In the genomic region with DNA sequence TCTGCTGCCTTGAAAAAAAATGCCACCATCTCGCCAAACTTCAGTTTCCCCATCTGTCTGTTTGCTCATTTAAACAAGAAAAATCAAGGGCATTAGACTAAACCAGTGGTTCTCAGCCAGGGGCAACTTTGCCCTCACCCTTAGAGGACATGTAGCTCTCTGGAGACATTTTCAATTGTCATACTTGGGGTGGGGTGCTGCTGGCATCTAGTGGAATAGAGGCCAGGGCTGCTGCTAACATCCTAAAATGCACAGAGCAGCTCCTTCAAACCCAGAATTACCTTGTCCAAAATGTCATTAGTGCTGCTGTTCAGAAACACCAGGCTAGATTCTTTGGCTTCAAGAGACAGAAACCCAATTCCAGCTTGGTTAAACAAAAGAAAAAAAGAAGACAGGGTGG, we compare ENCODE assay signal across 17 cellular contexts.
"Had no signal": no experiment of that assay in that cellular context is flagged by ENCODE, and none has a peak within 500 bp of the region (broad histone marks: within the 10 kb centered on the region; RNA-seq: fewer than 3 reads in every experiment).

No MANE protein-coding gene starts in this region.

- H3K4me3 ChIP-seq: left lung, pancreas, psoas muscle, skin epidermis, stomach had no signal

- H3K27ac ChIP-seq: left lung, neutrophil, pancreas, psoas muscle, skin epidermis, stomach had no signal

- ATAC-seq: left lung; pancreas; psoas muscle; right cardiac atrium; stimulated activated effector memory CD8-positive, alpha-beta T cell treated with anti-CD3 and anti-CD28 coated beads, Interleukin-12 subunit alpha, Interleukin-12 subunit beta, amount 100 ng/mL, for 72 hours had no signal

- H3K36me3 ChIP-seq: left lung, neutrophil, pancreas, stomach had no signal

- DNase-seq: activated CD4-positive, alpha-beta memory T cell treated with anti-CD3 and anti-CD28 coated beads for 36 hours; activated CD4-positive, alpha-beta T cell treated with anti-CD3 and anti-CD28 coated beads for 48 hours; activated naive CD4-positive, alpha-beta T cell treated with anti-CD3 and anti-CD28 coated beads for 36 hours; activated naive CD8-positive, alpha-beta T cell treated with anti-CD3 and anti-CD28 coated beads, Interleukin-2, amount 10 ng/mL, durations not matched to agents 7 days and 5 days; activated T-cell treated with anti-CD3 and anti-CD28 coated beads, Interleukin-2, amount 50 U/mL, for 48 hours; amygdala; cerebellar nuclear complex; foreskin melanocyte; left lung; pancreas; psoas muscle; right cardiac atrium; stimulated activated CD4-positive, alpha-beta T cell treated with anti-CD3 and anti-CD28 coated beads, Interleukin-2, amount 100 ng/mL, for 24 hours; stomach had no signal

- H3K9me3 ChIP-seq: pancreas had no signal

- FAIRE-seq: pancreas had no signal

- H3K4me1 ChIP-seq: left lung, pancreas, psoas muscle, stomach had no signal

- H3K27me3 ChIP-seq: pancreas had no signal
